8 cellular contexts compared by ENCODE assay signal in the genomic region with DNA sequence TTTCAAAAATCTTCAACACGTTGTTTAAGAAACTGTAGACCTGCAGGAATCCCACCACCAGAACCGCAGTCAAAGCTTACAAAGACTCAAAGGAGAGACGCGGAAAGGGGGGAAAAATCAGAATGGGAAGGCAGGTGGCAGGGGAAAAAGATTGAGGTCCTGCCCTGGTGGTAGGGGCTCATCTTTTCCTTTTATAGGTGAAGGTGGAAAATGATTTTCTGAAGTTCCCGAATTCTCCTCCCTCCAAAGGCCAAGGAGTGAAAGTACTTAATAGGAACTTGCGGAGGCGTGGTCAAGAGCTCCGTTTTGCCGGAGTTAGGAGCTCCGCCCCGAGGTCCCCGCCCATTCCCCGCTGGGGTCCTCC. TPM values are rescaled to one million over a fixed set of nuclear protein-coding genes. Genes with fewer than 3 reads are reported as not detected.
DNase-seq lines count a peak whose midpoint lies in the region; ATAC-seq and TF ChIP-seq lines count a peak whose summit lies in the region.

No MANE protein-coding gene starts in this region.

- peak overlapping the region; percentile 98 for H3K27ac ChIP-seq in MM.1S (ENCODE audit: low read length)
- H3K27ac ChIP-seq in subcutaneous abdominal adipose tissue (ENCODE audit: low read depth, low read length), result peak overlapping the region; percentile 98

- no peaks in the 10 kb centered on the region for H3K9me3 Mint-ChIP-seq in activated CD4-positive, alpha-beta T cell treated with anti-CD3 and anti-CD28 coated beads, Interleukin-2, amount 10 ng/mL, durations not matched to agents 24 days and 14 days

- intact Hi-C loops in activated CD4-positive, alpha-beta T cell treated with anti-CD3 and anti-CD28 coated beads, Interleukin-2, amount 10 ng/mL, durations not matched to agents 24 days and 14 days (cut with micrococcal nuclease), result loop anchor here (1.0 to 2.0 kb wide), 3 partner anchors 15 to 614 kb away; partner anchors contain the start of gene SMNDC1

- H4K20me1 ChIP-seq in MM.1S (ENCODE audit: insufficient read depth, low read length), result peaks cover 2% of the 10 kb centered on the region; the same call in 1 of the 2 replicates

- peak overlapping the region; percentile 99 for H3K27ac Mint-ChIP-seq in activated CD4-positive, alpha-beta T cell treated with anti-CD3 and anti-CD28 coated beads, Interleukin-2, amount 10 ng/mL, durations not matched to agents 24 days and 14 days

- H3K4me2 ChIP-seq in MM.1S (ENCODE audit: low read depth, low read length), result peak overlapping the region; percentile 81

- peaks cover 24% of the 10 kb centered on the region for H3F3A ChIP-seq in MM.1S (ENCODE audit: insufficient read depth, low read length)

- no peak for ATAC-seq in HG03439 (IDR thresholded peaks at IDR 0.05; ENCODE audit: unreplicated experiment)

- H3K4me3 Mint-ChIP-seq in activated CD4-positive, alpha-beta T cell treated with anti-CD3 and anti-CD28 coated beads, Interleukin-2, amount 10 ng/mL, durations not matched to agents 24 days and 14 days, result peak overlapping the region; percentile 91

- DNase-seq in EH (ENCODE audit: low read depth) (peak; percentile 98), MM.1S (no peak), epithelial cell of proximal tubule (ENCODE audit: low read depth) (no peak), myocyte (ENCODE audit: low read depth) (peak; percentile 96), GM19240 (ENCODE audit: insufficient read length, low spot score) (no peak)
- peak; percentile 97 for DNase-seq in activated CD4-positive, alpha-beta T cell treated with anti-CD3 and anti-CD28 coated beads, Interleukin-2, amount 10 ng/mL, durations not matched to agents 24 days and 14 days

- TF ChIP-seq CTCF in MM.1S (IDR thresholded peaks at IDR 0.05; ENCODE audit: low read length), result no peak
- no peak for TF ChIP-seq CTCF in epithelial cell of proximal tubule (conservative IDR thresholded peaks at IDR 0.05; ENCODE audit: low read depth, low read length)

- no peaks in the 10 kb centered on the region for H3K36me3 ChIP-seq in MM.1S (replicated peaks; ENCODE audit: insufficient read depth, low read length)
- no peaks in the 10 kb centered on the region for H3K36me3 ChIP-seq in subcutaneous abdominal adipose tissue (ENCODE audit: control insufficient read depth in 5 of 5, insufficient read depth in 5 of 5, low read length in 5 of 5)

- H3K4me3 ChIP-seq in MM.1S (ENCODE audit: low read length) (peak overlapping the region; percentile 93), epithelial cell of proximal tubule (ENCODE audit: low read depth, low read length) (peak overlapping the region; percentile 69), subcutaneous abdominal adipose tissue (ENCODE audit: low read depth in 1 of 5, low read length in 5 of 5) (peak overlapping the region; percentile 83 to 96 (median 85))

- H3K4me1 ChIP-seq in MM.1S (ENCODE audit: low read length), result peaks cover 4% of the 10 kb centered on the region; the same call in 1 of the 2 replicates
- peaks cover 2 to 47% (median 30%) of the 10 kb centered on the region in 5 donors for H3K4me1 ChIP-seq in subcutaneous abdominal adipose tissue (ENCODE audit: control insufficient read depth in 5 of 5, insufficient read depth in 5 of 5, low read length in 5 of 5)

- peaks cover 52% of the 10 kb centered on the region for H3K79me2 ChIP-seq in MM.1S (ENCODE audit: low read length)

- H3K9me3 ChIP-seq in MM.1S (replicated peaks; ENCODE audit: insufficient read depth, low read length), result no peaks in the 10 kb centered on the region
- H3K9me3 ChIP-seq in subcutaneous abdominal adipose tissue (ENCODE audit: control insufficient read depth in 5 of 5, low read length in 5 of 5), result no peaks in the 10 kb centered on the region

- H3K36me3 Mint-ChIP-seq in activated CD4-positive, alpha-beta T cell treated with anti-CD3 and anti-CD28 coated beads, Interleukin-2, amount 10 ng/mL, durations not matched to agents 24 days and 14 days (ENCODE audit: low read depth), result peaks cover 2% of the 10 kb centered on the region

- no peaks in the 10 kb centered on the region for H3K27me3 Mint-ChIP-seq in activated CD4-positive, alpha-beta T cell treated with anti-CD3 and anti-CD28 coated beads, Interleukin-2, amount 10 ng/mL, durations not matched to agents 24 days and 14 days

- peaks cover 31% of the 10 kb centered on the region for H3K4me1 Mint-ChIP-seq in activated CD4-positive, alpha-beta T cell treated with anti-CD3 and anti-CD28 coated beads, Interleukin-2, amount 10 ng/mL, durations not matched to agents 24 days and 14 days

- H3K9ac ChIP-seq in MM.1S (ENCODE audit: low read length), result peak overlapping the region; percentile 93; the same call in 1 of the 2 replicates
- H3K9ac ChIP-seq in subcutaneous abdominal adipose tissue (ENCODE audit: low read length in 5 of 5), result peak overlapping the region in 4 of 5 donors; percentile 91 to 98 (median 94)

- peak overlapping the region; percentile 80 for H2AFZ ChIP-seq in MM.1S (ENCODE audit: low read length)

- no peaks in the 10 kb centered on the region for H3K27me3 ChIP-seq in MM.1S (replicated peaks; ENCODE audit: insufficient read depth, low read length)
- H3K27me3 ChIP-seq in subcutaneous abdominal adipose tissue (ENCODE audit: control insufficient read depth in 5 of 5, insufficient read depth in 4 of 5, low read length in 5 of 5), result no peaks in the 10 kb centered on the region

- H3K9me2 ChIP-seq in MM.1S (replicated peaks; ENCODE audit: insufficient read depth, low read length), result no peaks in the 10 kb centered on the region

RNA-seq across cellular contexts. Expression of gene BBIP1, which starts 0.7 kb away (rescaled TPM):
- total RNA-seq in activated CD4-positive, alpha-beta T cell treated with anti-CD3 and anti-CD28 coated beads, Interleukin-2, amount 10 ng/mL, durations not matched to agents 24 days and 14 days, result 26.3 and 31.1 TPM in 2 replicates
- total RNA-seq in epithelial cell of proximal tubule (18.8 and 27.0 TPM in 2 replicates), myocyte (18.4 and 22.3 TPM in 2 replicates)
- 25.7 TPM for polyA plus RNA-seq in myocyte (2012)

RNA-seq across cellular contexts. Expression of gene SHOC2, which starts 1.2 kb away (rescaled TPM):
- total RNA-seq in activated CD4-positive, alpha-beta T cell treated with anti-CD3 and anti-CD28 coated beads, Interleukin-2, amount 10 ng/mL, durations not matched to agents 24 days and 14 days, result 38.3 and 41.8 TPM in 2 replicates
- total RNA-seq in epithelial cell of proximal tubule (14.1 and 21.8 TPM in 2 replicates), myocyte (32.4 and 32.6 TPM in 2 replicates)
- polyA plus RNA-seq in myocyte (2012), result 18.9 TPM

RNA-seq across cellular contexts. Expression of gene PDCD4, which starts 46.5 kb away (rescaled TPM):
- total RNA-seq in activated CD4-positive, alpha-beta T cell treated with anti-CD3 and anti-CD28 coated beads, Interleukin-2, amount 10 ng/mL, durations not matched to agents 24 days and 14 days, result 45.2 and 53.6 TPM in 2 replicates
- total RNA-seq in epithelial cell of proximal tubule (3.6 and 55.5 TPM in 2 replicates), myocyte (36.2 and 37.0 TPM in 2 replicates)
- polyA plus RNA-seq in myocyte (2012), result 112 TPM

Comparison
In these comparisons a context has a peak if more than half of its experiments do, and no peak if none do; other contexts are left out.
1. DNase-seq: peak in EH (single experiment), activated CD4-positive, alpha-beta T cell treated with anti-CD3 and anti-CD28 coated beads, Interleukin-2, amount 10 ng/mL, durations not matched to agents 24 days and 14 days (single experiment) and myocyte (single experiment); none in MM.1S (single experiment), epithelial cell of proximal tubule (single experiment) and GM19240 (single experiment).
2. Peak in every context shown above with its lines, with median percentiles within 50 percentile points of each other: H3K4me3 ChIP-seq.